Comparison of ENCODE assay signal across 1 cellular context in the genomic region with DNA sequence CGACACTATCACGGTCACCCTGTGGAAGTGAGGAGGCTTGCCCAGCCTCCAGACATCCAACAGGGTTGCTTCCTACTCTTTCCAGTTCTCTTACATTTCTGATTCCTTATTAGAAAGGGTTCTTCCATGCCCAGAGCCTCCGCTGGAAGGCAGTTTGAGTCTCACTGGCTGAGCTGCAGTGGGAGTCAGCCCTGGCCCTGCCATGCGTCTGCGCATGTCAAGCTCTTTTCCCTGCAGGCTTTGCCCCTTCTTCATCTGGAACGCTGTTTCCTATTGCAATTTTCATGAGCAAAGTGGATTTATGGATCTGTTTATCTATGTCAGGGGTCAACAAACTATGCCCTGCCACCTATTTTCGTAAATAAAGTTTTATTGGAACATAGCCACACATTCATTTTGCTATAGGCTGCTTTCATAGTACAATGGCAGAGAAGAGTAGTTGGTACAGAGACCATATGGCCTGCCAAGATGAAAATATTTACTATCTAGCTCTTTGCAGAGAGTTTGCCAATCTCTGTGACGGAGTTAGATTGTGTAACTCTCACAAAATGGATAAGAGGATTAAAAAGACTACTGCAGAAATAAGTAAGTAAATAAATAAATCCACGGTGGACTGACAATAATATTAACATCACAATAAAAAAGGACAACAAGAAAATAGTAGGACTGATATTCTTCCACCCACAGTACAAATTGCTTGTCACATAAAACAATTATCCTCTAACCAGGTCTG.
TF ChIP-seq lines count a peak whose summit lies in the region.

No MANE protein-coding gene starts in this region.

TF ChIP-seq in SK-N-SH, 30 proteins besides CTCF, POLR2A, EP300 and RAD21 (continued from another document):
- TF ChIP-seq, protein P1, sequence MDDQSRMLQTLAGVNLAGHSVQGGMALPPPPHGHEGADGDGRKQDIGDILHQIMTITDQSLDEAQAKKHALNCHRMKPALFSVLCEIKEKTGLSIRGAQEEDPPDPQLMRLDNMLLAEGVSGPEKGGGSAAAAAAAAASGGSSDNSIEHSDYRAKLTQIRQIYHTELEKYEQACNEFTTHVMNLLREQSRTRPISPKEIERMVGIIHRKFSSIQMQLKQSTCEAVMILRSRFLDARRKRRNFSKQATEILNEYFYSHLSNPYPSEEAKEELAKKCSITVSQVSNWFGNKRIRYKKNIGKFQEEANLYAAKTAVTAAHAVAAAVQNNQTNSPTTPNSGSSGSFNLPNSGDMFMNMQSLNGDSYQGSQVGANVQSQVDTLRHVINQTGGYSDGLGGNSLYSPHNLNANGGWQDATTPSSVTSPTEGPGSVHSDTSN (IDR thresholded peaks at IDR 0.05): no peak
- TF ChIP-seq FOSL2 (IDR thresholded peaks at IDR 0.05; ENCODE audit: borderline replicate concordance, low read depth) (no peak), SMC3 (IDR thresholded peaks at IDR 0.05; ENCODE audit: low read depth, low read length) (no peak), EZH2phosphoT487 (IDR thresholded peaks at IDR 0.05; ENCODE audit: borderline replicate concordance, low read depth) (no peak), POLR2AphosphoS5 (IDR thresholded peaks at IDR 0.05; ENCODE audit: low read depth, low read length) (no peak), NRF1 (IDR thresholded peaks at IDR 0.05; ENCODE audit: low read depth, low read length) (no peak)
- TF ChIP-seq, protein P2, sequence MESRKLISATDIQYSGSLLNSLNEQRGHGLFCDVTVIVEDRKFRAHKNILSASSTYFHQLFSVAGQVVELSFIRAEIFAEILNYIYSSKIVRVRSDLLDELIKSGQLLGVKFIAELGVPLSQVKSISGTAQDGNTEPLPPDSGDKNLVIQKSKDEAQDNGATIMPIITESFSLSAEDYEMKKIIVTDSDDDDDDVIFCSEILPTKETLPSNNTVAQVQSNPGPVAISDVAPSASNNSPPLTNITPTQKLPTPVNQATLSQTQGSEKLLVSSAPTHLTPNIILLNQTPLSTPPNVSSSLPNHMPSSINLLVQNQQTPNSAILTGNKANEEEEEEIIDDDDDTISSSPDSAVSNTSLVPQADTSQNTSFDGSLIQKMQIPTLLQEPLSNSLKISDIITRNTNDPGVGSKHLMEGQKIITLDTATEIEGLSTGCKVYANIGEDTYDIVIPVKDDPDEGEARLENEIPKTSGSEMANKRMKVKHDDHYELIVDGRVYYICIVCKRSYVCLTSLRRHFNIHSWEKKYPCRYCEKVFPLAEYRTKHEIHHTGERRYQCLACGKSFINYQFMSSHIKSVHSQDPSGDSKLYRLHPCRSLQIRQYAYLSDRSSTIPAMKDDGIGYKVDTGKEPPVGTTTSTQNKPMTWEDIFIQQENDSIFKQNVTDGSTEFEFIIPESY (IDR thresholded peaks at IDR 0.05; ENCODE audit: borderline replicate concordance, low read depth): no peak
